1 cellular context compared by ENCODE assay signal in the genomic region with DNA sequence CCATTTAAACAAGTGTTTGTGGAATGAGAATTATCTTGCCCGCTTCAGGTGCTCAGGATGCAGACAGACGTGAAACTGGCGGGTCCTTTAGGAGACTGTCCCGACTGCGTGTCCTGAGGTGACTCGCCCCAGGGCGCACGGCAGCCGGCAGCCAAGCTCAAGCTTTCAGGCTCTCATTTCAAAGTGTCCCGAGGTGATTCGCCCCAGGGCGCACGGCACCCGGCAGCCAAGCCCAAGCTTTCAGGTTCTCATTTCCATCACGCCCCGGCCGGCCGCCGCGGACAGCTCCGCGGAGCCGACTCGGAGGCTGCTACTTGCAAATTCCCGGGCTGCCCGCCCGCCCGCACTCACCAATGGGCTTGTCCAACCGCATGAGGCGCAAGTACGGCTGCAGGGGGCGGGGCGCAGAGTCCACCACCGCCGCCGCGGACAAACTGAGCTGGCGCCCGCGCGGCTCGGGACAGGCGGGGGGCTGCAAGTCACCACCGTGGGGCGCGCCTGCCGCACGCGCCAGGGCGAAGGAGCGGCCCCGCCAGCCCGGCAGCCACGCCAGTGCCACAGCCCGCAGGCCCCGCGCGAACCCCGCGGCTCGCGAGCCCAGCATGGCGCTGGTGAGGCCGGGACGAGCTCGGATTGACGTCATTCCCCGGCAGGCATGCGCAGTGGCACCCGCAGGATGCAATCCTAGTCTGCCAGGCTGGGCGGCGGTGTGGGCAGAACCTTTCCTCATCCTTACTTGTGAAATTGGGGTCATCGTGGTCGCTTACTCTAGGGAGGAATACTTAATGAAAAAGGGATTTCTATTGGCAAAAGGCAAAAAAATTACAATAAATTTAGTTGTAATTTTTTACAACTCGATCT.
TF ChIP-seq lines count a peak whose summit lies in the region.

A gene with protein sequence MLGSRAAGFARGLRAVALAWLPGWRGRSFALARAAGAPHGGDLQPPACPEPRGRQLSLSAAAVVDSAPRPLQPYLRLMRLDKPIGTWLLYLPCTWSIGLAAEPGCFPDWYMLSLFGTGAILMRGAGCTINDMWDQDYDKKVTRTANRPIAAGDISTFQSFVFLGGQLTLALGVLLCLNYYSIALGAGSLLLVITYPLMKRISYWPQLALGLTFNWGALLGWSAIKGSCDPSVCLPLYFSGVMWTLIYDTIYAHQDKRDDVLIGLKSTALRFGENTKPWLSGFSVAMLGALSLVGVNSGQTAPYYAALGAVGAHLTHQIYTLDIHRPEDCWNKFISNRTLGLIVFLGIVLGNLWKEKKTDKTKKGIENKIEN (minus strand): TSS at position 638 of the 861 bp plus-strand sequence. CDS start 34 bp downstream, at position 604.

TF ChIP-seq in HepG2, 621 proteins besides CTCF, POLR2A, EP300 and RAD21 (continued from another document and continues in another):
- TF ChIP-seq ZNF562 (CRISPR knock-in tag; IDR thresholded peaks at IDR 0.05; ENCODE audit: borderline replicate concordance) (peak; percentile 76; the same call in 1 of the 2 replicates), ZNF768 (CRISPR knock-in tag; IDR thresholded peaks at IDR 0.05) (peak; percentile 54; the same call in 1 of the 2 replicates), ZNF563 (CRISPR knock-in tag; IDR thresholded peaks at IDR 0.05) (peak; percentile 88), ZNF432 (CRISPR knock-in tag; IDR thresholded peaks at IDR 0.05; ENCODE audit: borderline replicate concordance) (no peak), ZNF749 (CRISPR knock-in tag; IDR thresholded peaks at IDR 0.05; ENCODE audit: borderline replicate concordance) (no peak), NFE2L2 (IDR thresholded peaks at IDR 0.05; ENCODE audit: low read length) (no peak), SAP130 (CRISPR knock-in tag; IDR thresholded peaks at IDR 0.05; ENCODE audit: low read depth) (peak; percentile 97), ZNF619 (CRISPR knock-in tag; IDR thresholded peaks at IDR 0.05) (no peak), SIX1 (CRISPR knock-in tag; IDR thresholded peaks at IDR 0.05; ENCODE audit: borderline replicate concordance) (no peak), ZNF780A (CRISPR knock-in tag; IDR thresholded peaks at IDR 0.05) (no peak), DMAP1 (CRISPR knock-in tag; IDR thresholded peaks at IDR 0.05) (peak; percentile 48; the same call in 1 of the 2 replicates), KDM5B (CRISPR knock-in tag; IDR thresholded peaks at IDR 0.05; ENCODE audit: borderline replicate concordance) (peak; percentile 60; the same call in 1 of the 2 replicates), SMARCC2 (IDR thresholded peaks at IDR 0.05) (no peak), ZNF446 (CRISPR knock-in tag; IDR thresholded peaks at IDR 0.05) (0 out of 2 replicates have a peak, but pooled peaks have one; percentile 19), FOXP1 (IDR thresholded peaks at IDR 0.05) (no peak), FOXP1 (CRISPR knock-in tag; IDR thresholded peaks at IDR 0.05) (no peak), ZNF781 (CRISPR knock-in tag; IDR thresholded peaks at IDR 0.05; ENCODE audit: borderline replicate concordance, not compliant biosample characterization) (no peak), TBX2 (CRISPR knock-in tag; IDR thresholded peaks at IDR 0.05; ENCODE audit: borderline replicate concordance) (peak; percentile 64; the same call in 1 of the 2 replicates), NCOR1 (IDR thresholded peaks at IDR 0.05; ENCODE audit: borderline replicate concordance, low read length) (no peak), ZFP36 (IDR thresholded peaks at IDR 0.05; ENCODE audit: borderline replicate concordance, low read depth, low read length, partially characterized antibody) (no peak), ZNF546 (CRISPR knock-in tag; conservative IDR thresholded peaks at IDR 0.05) (peak; percentile 87), ZNF660 (CRISPR knock-in tag; IDR thresholded peaks at IDR 0.05; ENCODE audit: borderline replicate concordance, low read depth) (no peak), WIZ (CRISPR knock-in tag; IDR thresholded peaks at IDR 0.05) (no peak), U2AF1 (optimal IDR thresholded peaks at IDR 0.05; ENCODE audit: low read depth, low read length) (no peak), CBX5 (CRISPR knock-in tag; IDR thresholded peaks at IDR 0.05; ENCODE audit: borderline replicate concordance) (no peak; the same call in 1 of the 2 replicates), GABPB1 (CRISPR knock-in tag; IDR thresholded peaks at IDR 0.05) (peak; percentile 73)
- TF ChIP-seq, protein P1, sequence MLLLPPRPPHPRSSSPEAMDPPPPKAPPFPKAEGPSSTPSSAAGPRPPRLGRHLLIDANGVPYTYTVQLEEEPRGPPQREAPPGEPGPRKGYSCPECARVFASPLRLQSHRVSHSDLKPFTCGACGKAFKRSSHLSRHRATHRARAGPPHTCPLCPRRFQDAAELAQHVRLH (CRISPR knock-in tag; IDR thresholded peaks at IDR 0.05; ENCODE audit: borderline replicate concordance, low read depth) = peak; percentile 25; the same call in 1 of the 2 replicates
- TF ChIP-seq, protein P2, sequence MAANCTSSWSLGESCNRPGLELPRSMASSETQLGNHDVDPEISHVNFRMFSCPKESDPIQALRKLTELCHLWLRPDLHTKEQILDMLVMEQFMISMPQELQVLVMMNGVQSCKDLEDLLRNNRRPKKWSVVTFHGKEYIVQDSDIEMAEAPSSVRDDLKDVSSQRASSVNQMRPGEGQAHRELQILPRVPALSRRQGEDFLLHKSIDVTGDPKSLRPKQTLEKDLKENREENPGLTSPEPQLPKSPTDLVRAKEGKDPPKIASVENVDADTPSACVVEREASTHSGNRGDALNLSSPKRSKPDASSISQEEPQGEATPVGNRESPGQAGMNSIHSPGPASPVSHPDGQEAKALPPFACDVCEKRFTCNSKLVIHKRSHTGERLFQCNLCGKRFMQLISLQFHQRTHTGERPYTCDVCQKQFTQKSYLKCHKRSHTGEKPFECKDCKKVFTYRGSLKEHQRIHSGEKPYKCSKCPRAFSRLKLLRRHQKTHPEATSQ (CRISPR knock-in tag; IDR thresholded peaks at IDR 0.05; ENCODE audit: borderline replicate concordance) = 0 out of 2 replicates have a peak, but pooled peaks have one; percentile 31
- TF ChIP-seq, protein P3, sequence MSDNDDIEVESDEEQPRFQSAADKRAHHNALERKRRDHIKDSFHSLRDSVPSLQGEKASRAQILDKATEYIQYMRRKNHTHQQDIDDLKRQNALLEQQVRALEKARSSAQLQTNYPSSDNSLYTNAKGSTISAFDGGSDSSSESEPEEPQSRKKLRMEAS (IDR thresholded peaks at IDR 0.05) = peak; percentile 93
- TF ChIP-seq, protein P4, sequence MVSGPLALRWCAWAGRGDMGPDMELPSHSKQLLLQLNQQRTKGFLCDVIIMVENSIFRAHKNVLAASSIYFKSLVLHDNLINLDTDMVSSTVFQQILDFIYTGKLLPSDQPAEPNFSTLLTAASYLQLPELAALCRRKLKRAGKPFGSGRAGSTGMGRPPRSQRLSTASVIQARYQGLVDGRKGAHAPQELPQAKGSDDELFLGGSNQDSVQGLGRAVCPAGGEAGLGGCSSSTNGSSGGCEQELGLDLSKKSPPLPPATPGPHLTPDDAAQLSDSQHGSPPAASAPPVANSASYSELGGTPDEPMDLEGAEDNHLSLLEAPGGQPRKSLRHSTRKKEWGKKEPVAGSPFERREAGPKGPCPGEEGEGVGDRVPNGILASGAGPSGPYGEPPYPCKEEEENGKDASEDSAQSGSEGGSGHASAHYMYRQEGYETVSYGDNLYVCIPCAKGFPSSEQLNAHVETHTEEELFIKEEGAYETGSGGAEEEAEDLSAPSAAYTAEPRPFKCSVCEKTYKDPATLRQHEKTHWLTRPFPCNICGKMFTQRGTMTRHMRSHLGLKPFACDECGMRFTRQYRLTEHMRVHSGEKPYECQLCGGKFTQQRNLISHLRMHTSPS (CRISPR knock-in tag; IDR thresholded peaks at IDR 0.05; ENCODE audit: low read depth) = no peak
- TF ChIP-seq, protein P5, sequence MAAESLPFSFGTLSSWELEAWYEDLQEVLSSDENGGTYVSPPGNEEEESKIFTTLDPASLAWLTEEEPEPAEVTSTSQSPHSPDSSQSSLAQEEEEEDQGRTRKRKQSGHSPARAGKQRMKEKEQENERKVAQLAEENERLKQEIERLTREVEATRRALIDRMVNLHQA (CRISPR knock-in tag; IDR thresholded peaks at IDR 0.05) = no peak
- TF ChIP-seq, protein P6, sequence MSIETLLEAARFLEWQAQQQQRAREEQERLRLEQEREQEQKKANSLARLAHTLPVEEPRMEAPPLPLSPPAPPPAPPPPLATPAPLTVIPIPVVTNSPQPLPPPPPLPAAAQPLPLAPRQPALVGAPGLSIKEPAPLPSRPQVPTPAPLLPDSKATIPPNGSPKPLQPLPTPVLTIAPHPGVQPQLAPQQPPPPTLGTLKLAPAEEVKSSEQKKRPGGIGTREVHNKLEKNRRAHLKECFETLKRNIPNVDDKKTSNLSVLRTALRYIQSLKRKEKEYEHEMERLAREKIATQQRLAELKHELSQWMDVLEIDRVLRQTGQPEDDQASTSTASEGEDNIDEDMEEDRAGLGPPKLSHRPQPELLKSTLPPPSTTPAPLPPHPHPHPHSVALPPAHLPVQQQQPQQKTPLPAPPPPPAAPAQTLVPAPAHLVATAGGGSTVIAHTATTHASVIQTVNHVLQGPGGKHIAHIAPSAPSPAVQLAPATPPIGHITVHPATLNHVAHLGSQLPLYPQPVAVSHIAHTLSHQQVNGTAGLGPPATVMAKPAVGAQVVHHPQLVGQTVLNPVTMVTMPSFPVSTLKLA (IDR thresholded peaks at IDR 0.05) = no peak
- TF ChIP-seq, protein P7, sequence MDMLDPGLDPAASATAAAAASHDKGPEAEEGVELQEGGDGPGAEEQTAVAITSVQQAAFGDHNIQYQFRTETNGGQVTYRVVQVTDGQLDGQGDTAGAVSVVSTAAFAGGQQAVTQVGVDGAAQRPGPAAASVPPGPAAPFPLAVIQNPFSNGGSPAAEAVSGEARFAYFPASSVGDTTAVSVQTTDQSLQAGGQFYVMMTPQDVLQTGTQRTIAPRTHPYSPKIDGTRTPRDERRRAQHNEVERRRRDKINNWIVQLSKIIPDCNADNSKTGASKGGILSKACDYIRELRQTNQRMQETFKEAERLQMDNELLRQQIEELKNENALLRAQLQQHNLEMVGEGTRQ (IDR thresholded peaks at IDR 0.05; ENCODE audit: low read depth, low read length) = no peak
- TF ChIP-seq, protein P7 (CRISPR knock-in tag; IDR thresholded peaks at IDR 0.05; ENCODE audit: borderline replicate concordance) = no peak; the same call in 1 of the 2 replicates
- TF ChIP-seq, protein P8, sequence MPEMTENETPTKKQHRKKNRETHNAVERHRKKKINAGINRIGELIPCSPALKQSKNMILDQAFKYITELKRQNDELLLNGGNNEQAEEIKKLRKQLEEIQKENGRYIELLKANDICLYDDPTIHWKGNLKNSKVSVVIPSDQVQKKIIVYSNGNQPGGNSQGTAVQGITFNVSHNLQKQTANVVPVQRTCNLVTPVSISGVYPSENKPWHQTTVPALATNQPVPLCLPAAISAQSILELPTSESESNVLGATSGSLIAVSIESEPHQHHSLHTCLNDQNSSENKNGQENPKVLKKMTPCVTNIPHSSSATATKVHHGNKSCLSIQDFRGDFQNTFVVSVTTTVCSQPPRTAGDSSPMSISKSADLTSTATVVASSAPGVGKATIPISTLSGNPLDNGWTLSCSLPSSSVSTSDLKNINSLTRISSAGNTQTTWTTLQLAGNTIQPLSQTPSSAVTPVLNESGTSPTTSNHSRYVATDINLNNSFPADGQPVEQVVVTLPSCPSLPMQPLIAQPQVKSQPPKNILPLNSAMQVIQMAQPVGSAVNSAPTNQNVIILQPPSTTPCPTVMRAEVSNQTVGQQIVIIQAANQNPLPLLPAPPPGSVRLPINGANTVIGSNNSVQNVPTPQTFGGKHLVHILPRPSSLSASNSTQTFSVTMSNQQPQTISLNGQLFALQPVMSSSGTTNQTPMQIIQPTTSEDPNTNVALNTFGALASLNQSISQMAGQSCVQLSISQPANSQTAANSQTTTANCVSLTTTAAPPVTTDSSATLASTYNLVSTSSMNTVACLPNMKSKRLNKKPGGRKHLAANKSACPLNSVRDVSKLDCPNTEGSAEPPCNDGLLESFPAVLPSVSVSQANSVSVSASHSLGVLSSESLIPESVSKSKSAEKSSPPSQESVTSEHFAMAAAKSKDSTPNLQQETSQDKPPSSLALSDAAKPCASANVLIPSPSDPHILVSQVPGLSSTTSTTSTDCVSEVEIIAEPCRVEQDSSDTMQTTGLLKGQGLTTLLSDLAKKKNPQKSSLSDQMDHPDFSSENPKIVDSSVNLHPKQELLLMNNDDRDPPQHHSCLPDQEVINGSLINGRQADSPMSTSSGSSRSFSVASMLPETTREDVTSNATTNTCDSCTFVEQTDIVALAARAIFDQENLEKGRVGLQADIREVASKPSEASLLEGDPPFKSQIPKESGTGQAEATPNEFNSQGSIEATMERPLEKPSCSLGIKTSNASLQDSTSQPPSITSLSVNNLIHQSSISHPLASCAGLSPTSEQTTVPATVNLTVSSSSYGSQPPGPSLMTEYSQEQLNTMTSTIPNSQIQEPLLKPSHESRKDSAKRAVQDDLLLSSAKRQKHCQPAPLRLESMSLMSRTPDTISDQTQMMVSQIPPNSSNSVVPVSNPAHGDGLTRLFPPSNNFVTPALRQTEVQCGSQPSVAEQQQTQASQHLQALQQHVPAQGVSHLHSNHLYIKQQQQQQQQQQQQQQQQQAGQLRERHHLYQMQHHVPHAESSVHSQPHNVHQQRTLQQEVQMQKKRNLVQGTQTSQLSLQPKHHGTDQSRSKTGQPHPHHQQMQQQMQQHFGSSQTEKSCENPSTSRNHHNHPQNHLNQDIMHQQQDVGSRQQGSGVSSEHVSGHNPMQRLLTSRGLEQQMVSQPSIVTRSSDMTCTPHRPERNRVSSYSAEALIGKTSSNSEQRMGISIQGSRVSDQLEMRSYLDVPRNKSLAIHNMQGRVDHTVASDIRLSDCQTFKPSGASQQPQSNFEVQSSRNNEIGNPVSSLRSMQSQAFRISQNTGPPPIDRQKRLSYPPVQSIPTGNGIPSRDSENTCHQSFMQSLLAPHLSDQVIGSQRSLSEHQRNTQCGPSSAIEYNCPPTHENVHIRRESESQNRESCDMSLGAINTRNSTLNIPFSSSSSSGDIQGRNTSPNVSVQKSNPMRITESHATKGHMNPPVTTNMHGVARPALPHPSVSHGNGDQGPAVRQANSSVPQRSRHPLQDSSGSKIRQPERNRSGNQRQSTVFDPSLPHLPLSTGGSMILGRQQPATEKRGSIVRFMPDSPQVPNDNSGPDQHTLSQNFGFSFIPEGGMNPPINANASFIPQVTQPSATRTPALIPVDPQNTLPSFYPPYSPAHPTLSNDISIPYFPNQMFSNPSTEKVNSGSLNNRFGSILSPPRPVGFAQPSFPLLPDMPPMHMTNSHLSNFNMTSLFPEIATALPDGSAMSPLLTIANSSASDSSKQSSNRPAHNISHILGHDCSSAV (CRISPR knock-in tag; IDR thresholded peaks at IDR 0.05; ENCODE audit: borderline replicate concordance) = no peak
- TF ChIP-seq, protein P9, sequence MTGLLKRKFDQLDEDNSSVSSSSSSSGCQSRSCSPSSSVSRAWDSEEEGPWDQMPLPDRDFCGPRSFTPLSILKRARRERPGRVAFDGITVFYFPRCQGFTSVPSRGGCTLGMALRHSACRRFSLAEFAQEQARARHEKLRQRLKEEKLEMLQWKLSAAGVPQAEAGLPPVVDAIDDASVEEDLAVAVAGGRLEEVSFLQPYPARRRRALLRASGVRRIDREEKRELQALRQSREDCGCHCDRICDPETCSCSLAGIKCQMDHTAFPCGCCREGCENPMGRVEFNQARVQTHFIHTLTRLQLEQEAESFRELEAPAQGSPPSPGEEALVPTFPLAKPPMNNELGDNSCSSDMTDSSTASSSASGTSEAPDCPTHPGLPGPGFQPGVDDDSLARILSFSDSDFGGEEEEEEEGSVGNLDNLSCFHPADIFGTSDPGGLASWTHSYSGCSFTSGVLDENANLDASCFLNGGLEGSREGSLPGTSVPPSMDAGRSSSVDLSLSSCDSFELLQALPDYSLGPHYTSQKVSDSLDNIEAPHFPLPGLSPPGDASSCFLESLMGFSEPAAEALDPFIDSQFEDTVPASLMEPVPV (CRISPR knock-in tag; IDR thresholded peaks at IDR 0.05) = peak; percentile 25; the same call in 1 of the 2 replicates
